In the genomic region with DNA sequence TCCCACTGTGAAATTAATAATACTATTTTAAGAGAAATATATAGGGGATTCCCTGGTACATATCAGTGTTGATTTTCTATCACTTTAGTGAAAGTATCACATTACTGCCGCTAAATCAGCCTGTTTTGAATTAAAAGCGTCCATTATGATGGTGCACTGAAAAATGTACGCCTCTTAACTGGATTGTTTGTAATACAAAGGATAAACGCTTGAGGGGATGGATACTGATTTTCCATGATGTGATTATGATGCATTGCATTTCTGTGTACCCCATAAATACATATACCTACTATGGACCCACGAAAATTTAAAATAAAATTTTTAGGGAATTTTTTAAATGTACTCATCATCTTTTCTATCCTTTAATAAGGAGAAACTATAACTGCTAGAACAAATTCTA, we compare ENCODE assay signal across 17 cellular contexts.
DNase-seq lines count a peak whose midpoint lies in the region; ATAC-seq and TF ChIP-seq lines count a peak whose summit lies in the region.
"Had no signal": no experiment of that assay in that cellular context is flagged by ENCODE, and none has a peak within 500 bp of the region (broad histone marks: within the 10 kb centered on the region; RNA-seq: fewer than 3 reads in every experiment).

No MANE protein-coding gene starts in this region.

- no peaks in the 10 kb centered on the region for H3K36me3 Mint-ChIP-seq in HFFc6 (ENCODE audit: low read depth)
- H3K36me3 Mint-ChIP-seq: CD14-positive monocyte; CD4-positive, alpha-beta memory T cell had no signal

- DNase-seq in HFFc6 (no peak), dedifferentiated amniotic fluid mesenchymal stem cell (ENCODE audit: extremely low spot score) (peak; percentile 24), G401 (ENCODE audit: low spot score) (no peak), kidney tubule cell (ENCODE audit: low spot score) (no peak), SJCRH30 (no peak)
- DNase-seq: ACHN; BE2C; CD4-positive, alpha-beta memory T cell; DMS153; DMS79; H9; IMR-90 had no signal

- H3K27me3 ChIP-seq in BLaER1 treated with 17β-estradiol and CSF1 and Interleukin-3, amounts not matched to agents 10 nM and 100 nM: no peaks in the 10 kb centered on the region
- H3K27me3 ChIP-seq in SJCRH30: no peaks in the 10 kb centered on the region
- H3K27me3 ChIP-seq: BE2C had no signal

- in situ Hi-C loops in G401 (cut with HindIII; ENCODE audit: low sequenced_read_pairs): no loop called here

- no peaks in the 10 kb centered on the region for H4K20me1 ChIP-seq in BLaER1 treated with 17β-estradiol and CSF1 and Interleukin-3, amounts not matched to agents 10 nM and 100 nM

- H3K36me3 ChIP-seq in BLaER1 treated with 17β-estradiol and CSF1 and Interleukin-3, amounts not matched to agents 10 nM and 100 nM: peaks cover 0 to 8% (median 0%) of the 10 kb centered on the region in 11 experiments; a peak in 2 of 22 replicates
- H3K36me3 ChIP-seq in SJCRH30: no peaks in the 10 kb centered on the region
- H3K36me3 ChIP-seq: BE2C had no signal

- ATAC-seq in HG03045 (IDR thresholded peaks at IDR 0.05; ENCODE audit: unreplicated experiment): no peak
- ATAC-seq: GM12878, K562 had no signal

- H3K9me3 ChIP-seq in BLaER1 treated with 17β-estradiol and CSF1 and Interleukin-3, amounts not matched to agents 10 nM and 100 nM (replicated peaks in 1 of 11): peaks cover 0 to 45% (median 40%) of the 10 kb centered on the region in 11 experiments; a peak in 16 of 22 replicates
- no peaks in the 10 kb centered on the region for H3K9me3 ChIP-seq in SJCRH30 (replicated peaks)
- H3K9me3 ChIP-seq: BE2C had no signal

- no peaks in the 10 kb centered on the region for H3K9me3 Mint-ChIP-seq in HFFc6
- H3K9me3 Mint-ChIP-seq: H9 had no signal

- no peaks in the 10 kb centered on the region; the same call in 1 of the 2 replicates for H3K27me3 Mint-ChIP-seq in HFFc6 (ENCODE audit: insufficient read depth)
- H3K27me3 Mint-ChIP-seq: CD4-positive, alpha-beta memory T cell had no signal

- H3K4me3 ChIP-seq in BLaER1 treated with 17β-estradiol and CSF1 and Interleukin-3, amounts not matched to agents 10 nM and 100 nM: no peak overlapping the region
- no peak overlapping the region for H3K4me3 ChIP-seq in SJCRH30
- H3K4me3 ChIP-seq: GM12878, K562 had no signal

- H3K9ac ChIP-seq in BLaER1 treated with 17β-estradiol and CSF1 and Interleukin-3, amounts not matched to agents 10 nM and 100 nM: no peak overlapping the region

- peaks cover 42 to 75% (median 63%) of the 10 kb centered on the region in 10 experiments for H3K4me1 ChIP-seq in BLaER1 treated with 17β-estradiol and CSF1 and Interleukin-3, amounts not matched to agents 10 nM and 100 nM
- H3K4me1 ChIP-seq in SJCRH30: no peaks in the 10 kb centered on the region

- no peak overlapping the region for H3K4me3 Mint-ChIP-seq in HFFc6
- H3K4me3 Mint-ChIP-seq: CD14-positive monocyte; CD4-positive, alpha-beta memory T cell; H9 had no signal

- H3K27ac Mint-ChIP-seq in HFFc6: peak overlapping the region; percentile 65
- H3K27ac Mint-ChIP-seq: CD14-positive monocyte; CD4-positive, alpha-beta memory T cell had no signal

- no peak for TF ChIP-seq CTCF in HFFc6 (IDR thresholded peaks at IDR 0.05)

- H3K27ac ChIP-seq in BLaER1 treated with 17β-estradiol and CSF1 and Interleukin-3, amounts not matched to agents 10 nM and 100 nM: no peak overlapping the region
- no peak overlapping the region for H3K27ac ChIP-seq in SJCRH30

- peak overlapping the region in 9 of 11 experiments; percentile 38 to 90 (median 67); a peak in 15 of 22 replicates for H3K4me2 ChIP-seq in BLaER1 treated with 17β-estradiol and CSF1 and Interleukin-3, amounts not matched to agents 10 nM and 100 nM

- H3K4me1 Mint-ChIP-seq in HFFc6 (ENCODE audit: low read depth): peaks cover 30% of the 10 kb centered on the region
- H3K4me1 Mint-ChIP-seq: CD14-positive monocyte; CD4-positive, alpha-beta memory T cell had no signal
